1 cellular context compared by ENCODE assay signal in genomic region chr13:29858667-29859066, GRCh38.
TF ChIP-seq lines count a peak whose summit lies in the region.

No MANE protein-coding gene starts in this region.

TF ChIP-seq in GM23338, 12 proteins besides CTCF, POLR2A, EP300 and RAD21 (continued from another document):
- TF ChIP-seq ZNF462 (CRISPR knock-in tag; IDR thresholded peaks at IDR 0.05) (no peak), ETS1 (IDR thresholded peaks at IDR 0.05) (no peak), NANOG (IDR thresholded peaks at IDR 0.05; ENCODE audit: borderline replicate concordance) (no peak), ZNF114 (CRISPR knock-in tag; IDR thresholded peaks at IDR 0.05) (no peak), CREB1 (CRISPR knock-in tag; IDR thresholded peaks at IDR 0.05; ENCODE audit: low read depth) (no peak), JUNB (IDR thresholded peaks at IDR 0.05; ENCODE audit: unreplicated experiment) (no peak), REST (IDR thresholded peaks at IDR 0.05; ENCODE audit: unreplicated experiment) (no peak)
